Comparison of ENCODE assay signal across 8 cellular contexts in genomic region chr6:37696220-37696840, GRCh38. TPM values are rescaled to one million over a fixed set of nuclear protein-coding genes. Genes with fewer than 3 reads are reported as not detected.
DNase-seq lines count a peak whose midpoint lies in the region; ATAC-seq, FAIRE-seq and TF ChIP-seq lines count a peak whose summit lies in the region.

No MANE protein-coding gene starts in this region.

- peaks cover 0 to 3% of the 10 kb centered on the region in 2 donors for H3K9me3 Mint-ChIP-seq in natural killer cell

- no peaks in the 10 kb centered on the region for H3K9me1 ChIP-seq in endothelial cell of umbilical vein (replicated peaks; ENCODE audit: control insufficient read depth, extremely low read depth, insufficient read depth, low read length)

- H4K20me1 ChIP-seq in endothelial cell of umbilical vein (replicated peaks; ENCODE audit: control insufficient read depth, extremely low read depth, insufficient read depth, low read length): no peaks in the 10 kb centered on the region

- H3K9me3 ChIP-seq in endothelial cell of umbilical vein (replicated peaks; ENCODE audit: control insufficient read depth, insufficient read depth, low read length): no peaks in the 10 kb centered on the region

- FAIRE-seq in endothelial cell of umbilical vein (lab: Jason Lieb, UNC): peak; percentile 18

- in situ Hi-C loops in ACHN (cut with HindIII; ENCODE audit: low pct_ligation_motif_present, low pct_unique_long_range_greater_than_20kb, low sequenced_read_pairs): no loop called here

- no peak overlapping the region for H3K9ac ChIP-seq in endothelial cell of umbilical vein (replicated peaks; ENCODE audit: extremely low read depth, insufficient read depth, low read length)

- H3K27ac Mint-ChIP-seq in natural killer cell: peak overlapping the region; percentile 57 to 99

- H3K27ac ChIP-seq in endothelial cell of umbilical vein (ENCODE audit: insufficient read depth, low read depth, low read length): no peak overlapping the region

- H3K4me1 ChIP-seq in endothelial cell of umbilical vein (ENCODE audit: control insufficient read depth, extremely low read depth, insufficient read depth, low read length): peaks cover 16% of the 10 kb centered on the region

- H3K27me3 ChIP-seq in endothelial cell of umbilical vein (ENCODE audit: control insufficient read depth in 2 of 2, insufficient read depth in 2 of 2, low read length in 2 of 2): peaks cover 39 to 56% of the 10 kb centered on the region in 2 experiments

- peaks cover 22 to 38% of the 10 kb centered on the region in 2 donors for H3K27me3 Mint-ChIP-seq in natural killer cell (ENCODE audit: low read depth in 2 of 2)

- POLR2A ChIA-PET in endothelial cell of umbilical vein (lab: Charles Lee): no interaction called here

- H3K36me3 ChIP-seq in endothelial cell of umbilical vein (ENCODE audit: control insufficient read depth in 2 of 2, extremely low read depth in 1 of 2, insufficient read depth in 2 of 2, low read length in 2 of 2): no peaks in the 10 kb centered on the region

- H3K4me2 ChIP-seq in endothelial cell of umbilical vein (ENCODE audit: insufficient read depth, low read length): peak overlapping the region; percentile 58

- dilution Hi-C loops in endothelial cell of umbilical vein (cut with MboI; ENCODE audit: extremely low pct_ligation_motif_present, low sequenced_read_pairs): no loop called here

- H3K4me1 Mint-ChIP-seq in natural killer cell: peaks cover 36 to 46% of the 10 kb centered on the region in 2 donors

- no TSS peak for BruUV-seq in endothelial cell of umbilical vein (replicated peaks; lab: Mats Ljungman, UMichigan)

- peak overlapping the region; percentile 11 to 77 (median 55) for H3K4me3 ChIP-seq in endothelial cell of umbilical vein (replicated peaks in 1 of 3; ENCODE audit: insufficient read depth in 1 of 3, low read depth in 1 of 3, low read length in 3 of 3)

- H2AFZ ChIP-seq in endothelial cell of umbilical vein (ENCODE audit: low read depth, low read length): peak overlapping the region; percentile 84

- peaks cover 8% of the 10 kb centered on the region for H3K36me3 Mint-ChIP-seq in natural killer cell

- intact Hi-C loops in endothelial cell of umbilical vein (cut with micrococcal nuclease): loop anchor here (1.0 to 5.0 kb wide), 3 partner anchors 316 to 876 kb away; no protein-coding TSS in a partner anchor
- intact Hi-C loops in natural killer cell (cut with micrococcal nuclease): loop anchor here (2.0 kb wide), 2 partner anchors 316 to 798 kb away; no protein-coding TSS in a partner anchor

- CTCF ChIA-PET in endothelial cell of umbilical vein (lab: Charles Lee): no interaction called here

- peak; percentile 8 to 36 (median 16) for ATAC-seq in natural killer cell
- ATAC-seq in GM19035 (IDR thresholded peaks at IDR 0.05; ENCODE audit: unreplicated experiment): no peak

- no peaks in the 10 kb centered on the region for H3K79me2 ChIP-seq in endothelial cell of umbilical vein (ENCODE audit: control insufficient read depth, insufficient read depth, low read length)

- DNase-seq in ACHN (peak; percentile 15), HCEC 1CT (peak; percentile 34), endothelial cell of umbilical vein (ENCODE audit: low read depth, low spot score) (peak; percentile 24), natural killer cell (peak; percentile 43), KG1 (lab: John Stamatoyannopoulos, UW) (no peak), UCSD-AML1 (lab: John Stamatoyannopoulos, UW; ENCODE audit: unreplicated experiment) (no peak)
- DNase-seq in activated CD4-positive, alpha-beta T cell treated with anti-CD3 and anti-CD28 coated beads, Interleukin-2, amount 50 U/mL, for 4 hours: peak; percentile 12 to 17

- TF ChIP-seq CTCF in endothelial cell of umbilical vein (IDR thresholded peaks at IDR 0.05; ENCODE audit: extremely low read depth in 1 of 2, insufficient read depth in 1 of 2, low read depth in 1 of 2, low read length in 2 of 2) (no peak), natural killer cell (IDR thresholded peaks at IDR 0.05) (no peak)

- peak overlapping the region; percentile 83 for H3K4me3 Mint-ChIP-seq in natural killer cell

- no peak for TF ChIP-seq POLR2A in endothelial cell of umbilical vein (IDR thresholded peaks at IDR 0.05; ENCODE audit: low read depth, low read length)

TF ChIP-seq in endothelial cell of umbilical vein, 7 proteins besides CTCF, POLR2A, EP300 and RAD21:
- TF ChIP-seq MYC (IDR thresholded peaks at IDR 0.05; ENCODE audit: low read depth, low read length) (no peak), EZH2 (IDR thresholded peaks at IDR 0.05; ENCODE audit: borderline replicate concordance, low read depth, low read length, severe bottlenecking) (peak; percentile 91)

RNA-seq across cellular contexts. Expression of gene MDGA1, which starts 1.4 kb away (rescaled TPM):
- 0.25 and 1.6 TPM in 2 replicates for total RNA-seq in endothelial cell of umbilical vein
- polyA plus RNA-seq in endothelial cell of umbilical vein: 0.28 and 0.89 TPM in 2 replicates
- 0.25 and 0.76 TPM in 2 replicates for polyA plus RNA-seq in endothelial cell of umbilical vein (2011; cell fraction: cytosol; rRNA removed)
- 0.88 and 1.3 TPM in 2 replicates for polyA plus RNA-seq in endothelial cell of umbilical vein (2011; cell fraction: nucleus; rRNA removed)
- polyA plus RNA-seq in endothelial cell of umbilical vein (2012): 0.60 and 0.83 TPM in 2 replicates
- polyA minus RNA-seq in endothelial cell of umbilical vein: 0.58 and 0.89 TPM in 2 replicates
- polyA minus RNA-seq in endothelial cell of umbilical vein (2011; cell fraction: cytosol; rRNA and poly(A)+ RNA removed): not detected
- 1.2 and 2.4 TPM in 2 replicates for polyA minus RNA-seq in endothelial cell of umbilical vein (2011; cell fraction: nucleus; rRNA and poly(A)+ RNA removed)
- 10 to 100 TPM in 2 of 3 donors, under 1 TPM in 1; 0.53 to 24.2 (median 16.7) TPM for total RNA-seq in natural killer cell

Comparison
In these comparisons a context has a peak if more than half of its experiments do, and no peak if none do; other contexts are left out.
1. DNase-seq: peak in ACHN (single experiment), HCEC 1CT (single experiment), activated CD4-positive, alpha-beta T cell treated with anti-CD3 and anti-CD28 coated beads, Interleukin-2, amount 50 U/mL, for 4 hours (2 of 2), endothelial cell of umbilical vein (single experiment) and natural killer cell (single experiment); none in KG1 (single experiment) and UCSD-AML1 (single experiment).